1 cellular context compared by ENCODE assay signal in genomic region chr6:33276864-33277662, GRCh38.
A peak's percentile ranks its signal among the peaks of the same experiment; 100 is the strongest.
TF ChIP-seq lines count a peak whose summit lies in the region.

TSS of gene B3GALT4 (plus strand) at chr6:33277123. CDS start at chr6:33277420, 297 bp downstream.

TF ChIP-seq in HEK293, 187 proteins besides CTCF, POLR2A, EP300 and RAD21 (continued from another document and continues in another):
- TF ChIP-seq ZNF266 (tag by site-specific recombination; IDR thresholded peaks at IDR 0.05; ENCODE audit: low read depth) (no peak), ZSCAN5A (tag by site-specific recombination; IDR thresholded peaks at IDR 0.05) (peak; percentile 72; the same call in 1 of the 2 replicates), ZBTB20 (tag by site-specific recombination; IDR thresholded peaks at IDR 0.05) (peak; percentile 96), RBAK (tag by site-specific recombination; IDR thresholded peaks at IDR 0.05) (no peak), ZNF133 (tag by site-specific recombination; IDR thresholded peaks at IDR 0.05) (no peak), MYNN (tag by site-specific recombination; IDR thresholded peaks at IDR 0.05; ENCODE audit: borderline replicate concordance) (no peak; the same call in 1 of the 2 replicates), ZNF473 (tag by site-specific recombination; IDR thresholded peaks at IDR 0.05) (no peak), PATZ1 (tag by site-specific recombination; IDR thresholded peaks at IDR 0.05) (peak; percentile 87), YY1 (tag by site-specific recombination; IDR thresholded peaks at IDR 0.05) (0 out of 2 replicates have a peak, but pooled peaks have one; percentile 45), ZBTB21 (tag by site-specific recombination; IDR thresholded peaks at IDR 0.05) (no peak), BCL6B (tag by site-specific recombination; IDR thresholded peaks at IDR 0.05) (no peak), ZNF175 (tag by site-specific recombination; IDR thresholded peaks at IDR 0.05) (no peak), ZNF707 (tag by site-specific recombination; IDR thresholded peaks at IDR 0.05) (no peak), ZNF571 (tag by site-specific recombination; IDR thresholded peaks at IDR 0.05) (no peak), PRDM2 (tag by site-specific recombination; IDR thresholded peaks at IDR 0.05; ENCODE audit: borderline replicate concordance) (no peak), PRDM6 (tag by site-specific recombination; IDR thresholded peaks at IDR 0.05) (no peak), ZNF214 (tag by site-specific recombination; IDR thresholded peaks at IDR 0.05; ENCODE audit: borderline replicate concordance) (no peak), ZNF76 (tag by site-specific recombination; IDR thresholded peaks at IDR 0.05; ENCODE audit: borderline replicate concordance, low read depth) (no peak; the same call in 1 of the 2 replicates), ZNF555 (tag by site-specific recombination; conservative IDR thresholded peaks at IDR 0.05) (no peak), KLF9 (tag by site-specific recombination; IDR thresholded peaks at IDR 0.05; ENCODE audit: low read depth) (peak; percentile 80), ZNF302 (tag by site-specific recombination; IDR thresholded peaks at IDR 0.05; ENCODE audit: low read depth) (no peak), BCL11A (tag by site-specific recombination; IDR thresholded peaks at IDR 0.05; ENCODE audit: low read depth) (peak; percentile 59), ZNF639 (tag by site-specific recombination; IDR thresholded peaks at IDR 0.05) (no peak), KLF16 (tag by site-specific recombination; IDR thresholded peaks at IDR 0.05) (no peak; the same call in 1 of the 2 replicates), ZNF585B (tag by site-specific recombination; IDR thresholded peaks at IDR 0.05) (no peak), ZNF19 (tag by site-specific recombination; IDR thresholded peaks at IDR 0.05; ENCODE audit: low read depth) (no peak), ZFP37 (tag by site-specific recombination; IDR thresholded peaks at IDR 0.05) (peak; percentile 35; the same call in 1 of the 2 replicates), ZBTB6 (tag by site-specific recombination; IDR thresholded peaks at IDR 0.05) (peak; percentile 54; the same call in 1 of the 2 replicates), ZNF416 (tag by site-specific recombination; IDR thresholded peaks at IDR 0.05) (no peak), ZNF398 (tag by site-specific recombination; IDR thresholded peaks at IDR 0.05) (peak; percentile 44; the same call in 1 of the 2 replicates), INSM2 (tag by site-specific recombination; IDR thresholded peaks at IDR 0.05) (0 out of 2 replicates have a peak, but pooled peaks have one; percentile 9), GLIS2 (tag by site-specific recombination; IDR thresholded peaks at IDR 0.05) (peak; percentile 89; the same call in 1 of the 2 replicates), ZFP41 (tag by site-specific recombination; IDR thresholded peaks at IDR 0.05; ENCODE audit: borderline replicate concordance) (no peak), ZNF623 (tag by site-specific recombination; IDR thresholded peaks at IDR 0.05) (no peak; the same call in 1 of the 2 replicates), ZNF341 (tag by site-specific recombination; IDR thresholded peaks at IDR 0.05; ENCODE audit: low read depth) (peak; percentile 97), ZNF391 (tag by site-specific recombination; IDR thresholded peaks at IDR 0.05; ENCODE audit: borderline replicate concordance, low read depth) (peak; percentile 73; the same call in 1 of the 2 replicates), ZNF621 (tag by site-specific recombination; IDR thresholded peaks at IDR 0.05) (no peak), ZNF335 (tag by site-specific recombination; conservative IDR thresholded peaks at IDR 0.05) (peak; percentile 41), ZNF48 (tag by site-specific recombination; IDR thresholded peaks at IDR 0.05) (no peak), ZNF530 (tag by site-specific recombination; IDR thresholded peaks at IDR 0.05; ENCODE audit: low read depth) (no peak)
